Comparison of ENCODE assay signal across 12 cellular contexts in the genomic region with DNA sequence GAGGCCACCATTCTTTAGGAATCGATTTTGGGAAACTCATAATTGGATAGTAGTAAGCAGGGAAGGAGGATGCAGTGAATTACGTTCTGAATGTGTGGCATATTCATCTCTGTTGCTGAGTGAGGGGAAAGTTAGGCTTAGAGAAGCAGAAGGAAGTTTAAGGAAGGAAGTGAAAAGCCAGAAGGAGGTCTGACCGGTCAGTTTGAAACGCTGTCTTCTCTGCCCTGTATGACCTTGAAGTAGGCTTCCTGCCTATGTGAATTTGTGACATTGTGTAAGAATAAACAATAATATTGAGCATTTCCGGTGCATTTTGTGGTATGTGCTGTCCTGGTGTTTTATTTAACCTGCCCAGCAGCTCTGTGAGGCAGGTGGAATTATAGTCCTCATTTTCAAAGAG.
A peak's percentile ranks its signal among the peaks of the same experiment; 100 is the strongest.
DNase-seq lines count a peak whose midpoint lies in the region; ATAC-seq and TF ChIP-seq lines count a peak whose summit lies in the region.
"Had no signal": no experiment of that assay in that cellular context is flagged by ENCODE, and none has a peak within 500 bp of the region (broad histone marks: within the 10 kb centered on the region; RNA-seq: fewer than 3 reads in every experiment).

No MANE protein-coding gene starts in this region.

- intact Hi-C loops in mucosa of descending colon (cut with DNase I, micrococcal nuclease) = no loop called here

- H3K4me1 ChIP-seq in mucosa of descending colon (ENCODE audit: low read depth) = no peaks in the 10 kb centered on the region

- ATAC-seq in GM18858 (IDR thresholded peaks at IDR 0.05; ENCODE audit: unreplicated experiment) = peak; percentile 39
- ATAC-seq in HG02610 (IDR thresholded peaks at IDR 0.05; ENCODE audit: unreplicated experiment) = peak; percentile 48
- peak; percentile 37 for ATAC-seq in mucosa of descending colon
- ATAC-seq in GM21717 (IDR thresholded peaks at IDR 0.05; ENCODE audit: unreplicated experiment) = no peak

- H3K9me3 ChIP-seq in mucosa of descending colon = no peaks in the 10 kb centered on the region
- H3K9me3 ChIP-seq: transverse colon had no signal

- H3K36me3 ChIP-seq in mucosa of descending colon (ENCODE audit: low read depth) = no peaks in the 10 kb centered on the region
- H3K36me3 ChIP-seq: transverse colon had no signal

- no peak for TF ChIP-seq CTCF in mucosa of descending colon (IDR thresholded peaks at IDR 0.05)

- DNase-seq in OCI-M1 (lab: John Stamatoyannopoulos, UW) (peak; percentile 55), mucosa of descending colon (no peak), T-helper 9 cell (no peak), T-helper 2 cell (no peak)
- DNase-seq in stimulated activated CD4-positive, alpha-beta T cell treated with anti-CD3 and anti-CD28 coated beads, Interleukin-1b, Interleukin-23, amount 100 ng/mL, for 48 hours = no peak
- DNase-seq: CD8-positive, alpha-beta memory T cell; central memory CD4-positive, alpha-beta T cell; stimulated activated CD4-positive, alpha-beta T cell treated with anti-CD3 and anti-CD28 coated beads, Interleukin-4, amount 100 ng/mL, for 1 hour; transverse colon had no signal

- no peak overlapping the region for H3K4me3 ChIP-seq in mucosa of descending colon
- H3K4me3 ChIP-seq: transverse colon had no signal
